ENCODE assay signal across 1 cellular context in genomic region chr7:116546054-116546453, GRCh38.
TF ChIP-seq lines count a peak whose summit lies in the region.

No MANE protein-coding gene starts in this region.

TF ChIP-seq in K562, 482 proteins besides CTCF, POLR2A, EP300 and RAD21:
- TF ChIP-seq TFAP4 (CRISPR knock-in tag; IDR thresholded peaks at IDR 0.05; ENCODE audit: borderline replicate concordance) (peak; percentile 80), MYC (IDR thresholded peaks at IDR 0.05; ENCODE audit: low read depth, low read length) (peak; percentile 27; the same call in 1 of the 2 replicates), MYC (CRISPR knock-in tag; IDR thresholded peaks at IDR 0.05; ENCODE audit: borderline replicate concordance, low read depth) (no peak), USF2 (CRISPR knock-in tag; IDR thresholded peaks at IDR 0.05) (peak; percentile 42; the same call in 1 of the 2 replicates), ZNF280B (CRISPR knock-in tag; IDR thresholded peaks at IDR 0.05) (no peak), SP2 (IDR thresholded peaks at IDR 0.05; ENCODE audit: extremely low read depth, low read depth, low read length, poor library complexity, severe bottlenecking) (no peak), CBFA2T2 (conservative IDR thresholded peaks at IDR 0.05) (0 out of 2 replicates have a peak, but pooled peaks have one; percentile 8), TEAD4 (IDR thresholded peaks at IDR 0.05; ENCODE audit: low read length) (peak; percentile 42; the same call in 1 of the 2 replicates), TEAD4 (CRISPR knock-in tag; IDR thresholded peaks at IDR 0.05; ENCODE audit: borderline replicate concordance) (no peak), USF1 (CRISPR knock-in tag; IDR thresholded peaks at IDR 0.05) (0 out of 2 replicates have a peak, but pooled peaks have one; percentile 31), GTF2E2 (tag; IDR thresholded peaks at IDR 0.05) (no peak), NR2F6 (CRISPR knock-in tag; IDR thresholded peaks at IDR 0.05) (no peak), ERF (CRISPR knock-in tag; IDR thresholded peaks at IDR 0.05) (no peak), ATF2 (CRISPR knock-in tag; IDR thresholded peaks at IDR 0.05) (no peak), MGA (IDR thresholded peaks at IDR 0.05) (peak; percentile 29; the same call in 1 of the 2 replicates), L3MBTL2 (IDR thresholded peaks at IDR 0.05) (0 out of 2 replicates have a peak, but pooled peaks have one; percentile 22), CBFA2T3 (IDR thresholded peaks at IDR 0.05) (peak; percentile 42; the same call in 1 of the 2 replicates), PHF21A (IDR thresholded peaks at IDR 0.05; ENCODE audit: borderline replicate concordance, low read depth) (no peak)
- TF ChIP-seq, protein P1, sequence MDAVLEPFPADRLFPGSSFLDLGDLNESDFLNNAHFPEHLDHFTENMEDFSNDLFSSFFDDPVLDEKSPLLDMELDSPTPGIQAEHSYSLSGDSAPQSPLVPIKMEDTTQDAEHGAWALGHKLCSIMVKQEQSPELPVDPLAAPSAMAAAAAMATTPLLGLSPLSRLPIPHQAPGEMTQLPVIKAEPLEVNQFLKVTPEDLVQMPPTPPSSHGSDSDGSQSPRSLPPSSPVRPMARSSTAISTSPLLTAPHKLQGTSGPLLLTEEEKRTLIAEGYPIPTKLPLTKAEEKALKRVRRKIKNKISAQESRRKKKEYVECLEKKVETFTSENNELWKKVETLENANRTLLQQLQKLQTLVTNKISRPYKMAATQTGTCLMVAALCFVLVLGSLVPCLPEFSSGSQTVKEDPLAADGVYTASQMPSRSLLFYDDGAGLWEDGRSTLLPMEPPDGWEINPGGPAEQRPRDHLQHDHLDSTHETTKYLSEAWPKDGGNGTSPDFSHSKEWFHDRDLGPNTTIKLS (IDR thresholded peaks at IDR 0.05; ENCODE audit: borderline replicate concordance, low read depth): no peak
- TF ChIP-seq, protein P2, sequence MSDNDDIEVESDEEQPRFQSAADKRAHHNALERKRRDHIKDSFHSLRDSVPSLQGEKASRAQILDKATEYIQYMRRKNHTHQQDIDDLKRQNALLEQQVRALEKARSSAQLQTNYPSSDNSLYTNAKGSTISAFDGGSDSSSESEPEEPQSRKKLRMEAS (CRISPR knock-in tag; IDR thresholded peaks at IDR 0.05): no peak
